Comparison of ENCODE assay signal across 8 cellular contexts in the genomic region with DNA sequence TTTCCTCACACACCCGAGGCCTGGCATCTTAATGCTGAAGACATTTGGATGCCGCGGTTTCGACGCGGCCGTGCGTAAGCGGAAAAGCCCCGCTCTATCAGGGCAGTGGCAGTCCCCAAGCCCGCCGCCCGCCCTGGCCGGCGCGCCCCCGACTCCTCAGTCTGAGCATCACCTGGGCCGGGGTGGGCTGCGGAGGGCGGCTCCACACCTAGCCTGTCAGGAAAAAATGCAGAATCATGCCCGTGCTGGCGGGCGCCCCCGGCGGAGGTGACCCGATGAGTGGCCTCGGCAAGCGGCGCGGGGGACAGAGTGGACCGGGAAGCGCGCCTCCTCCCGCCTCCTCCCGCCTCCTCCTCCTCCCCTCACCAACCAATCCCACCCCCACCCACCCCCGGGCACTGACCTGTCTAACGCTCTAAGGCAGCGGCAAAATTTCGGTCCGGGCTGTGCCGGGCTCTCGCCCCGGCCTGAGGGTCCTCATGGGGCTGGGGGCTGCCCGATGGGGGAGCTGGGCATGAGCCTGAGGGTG. TPM values are rescaled to one million over a fixed set of nuclear protein-coding genes. Genes with fewer than 3 reads are reported as not detected.
DNase-seq lines count a peak whose midpoint lies in the region; ATAC-seq and TF ChIP-seq lines count a peak whose summit lies in the region.

No MANE protein-coding gene starts in this region.

- H3K4me2 ChIP-seq in skeletal muscle satellite cell (ENCODE audit: low read length): peak overlapping the region; percentile 98

- DNase-seq in NCI-H1417 (lab: John Stamatoyannopoulos, UW) (peak; percentile 16 to 92 (median 91)), NCI-H1417 treated with DMSO at 0.1 percent for 48 hours (lab: John Stamatoyannopoulos, UW) (no peak), LNCaP clone FGC (ENCODE audit: low read depth) (no peak), right cardiac atrium (peak in 2 of 3 donors; percentile 59 to 60), HUDEP-2 (lab: John Stamatoyannopoulos, UW; ENCODE audit: unreplicated experiment in 76 of 76) (no peak), foreskin melanocyte (no peak)

- H3K9me3 ChIP-seq in right cardiac atrium (ENCODE audit: control insufficient read depth, low read length) (no peaks in the 10 kb centered on the region), skeletal muscle satellite cell (replicated peaks; ENCODE audit: low read length) (no peaks in the 10 kb centered on the region)

- peaks cover 28% of the 10 kb centered on the region for H3K27me3 Mint-ChIP-seq in activated naive CD8-positive, alpha-beta T cell

- peak; percentile 26 to 54 for ATAC-seq in right cardiac atrium

- H3K9ac ChIP-seq in skeletal muscle satellite cell (ENCODE audit: low read depth, low read length): peak overlapping the region; percentile 62

- intact Hi-C loops in right cardiac atrium (cut with DNase I): no loop called here

- H3K27me3 ChIP-seq in right cardiac atrium (ENCODE audit: control insufficient read depth, insufficient read depth) (no peaks in the 10 kb centered on the region), skeletal muscle satellite cell (ENCODE audit: control insufficient read depth, insufficient read depth, low read length) (peaks cover 34% of the 10 kb centered on the region)

- peaks cover 13% of the 10 kb centered on the region for H3K4me1 Mint-ChIP-seq in activated naive CD8-positive, alpha-beta T cell (ENCODE audit: low read depth)

- H3K27ac ChIP-seq in right cardiac atrium (ENCODE audit: low read length): no peak overlapping the region

- no peak for TF ChIP-seq CTCF in LNCaP clone FGC (IDR thresholded peaks at IDR 0.05; ENCODE audit: control insufficient read depth, extremely low read depth, insufficient read depth)

- no peak overlapping the region for H3K27ac Mint-ChIP-seq in activated naive CD8-positive, alpha-beta T cell

- H3K9me3 Mint-ChIP-seq in activated naive CD8-positive, alpha-beta T cell (ENCODE audit: low read depth): no peaks in the 10 kb centered on the region

- peak overlapping the region; percentile 81 for H3K4me3 Mint-ChIP-seq in activated naive CD8-positive, alpha-beta T cell

- no peaks in the 10 kb centered on the region for H3K36me3 Mint-ChIP-seq in activated naive CD8-positive, alpha-beta T cell

- peak overlapping the region; percentile 55 for H3K4me3 ChIP-seq in LNCaP clone FGC (ENCODE audit: low read depth, low read length)
- peak overlapping the region; percentile 50 for H3K4me3 ChIP-seq in right cardiac atrium (ENCODE audit: low read length)
- peak overlapping the region; percentile 73 for H3K4me3 ChIP-seq in skeletal muscle satellite cell (ENCODE audit: low read length)

- WGBS in right cardiac atrium: under 1% methylated on average over 44 of the region's 44 CpGs

- H3K4me1 ChIP-seq in right cardiac atrium (ENCODE audit: control insufficient read depth, insufficient read depth, low read length) (no peaks in the 10 kb centered on the region), skeletal muscle satellite cell (ENCODE audit: control insufficient read depth, insufficient read depth, low read length) (peaks cover 9% of the 10 kb centered on the region)

- no peaks in the 10 kb centered on the region for H3K36me3 ChIP-seq in skeletal muscle satellite cell (ENCODE audit: insufficient read depth, low read length)

RNA-seq across cellular contexts. Expression of a gene that starts 0.6 kb away (rescaled TPM):
- total RNA-seq in right cardiac atrium: 1 to 10 TPM; 1.2 to 2.5 (median 2.2) TPM
- polyA plus RNA-seq in right cardiac atrium: 3.3 TPM
- total RNA-seq in skeletal muscle satellite cell (2012; rRNA removed): 0.66 and 1.0 TPM in 2 replicates

RNA-seq across cellular contexts. Expression of a gene that starts 21.2 kb away (rescaled TPM):
- total RNA-seq in right cardiac atrium: 10 to 100 TPM; 14.0 to 22.6 (median 18.1) TPM
- 21.3 TPM for polyA plus RNA-seq in right cardiac atrium
- total RNA-seq in skeletal muscle satellite cell (2012; rRNA removed): 1.5 TPM in 2 replicates

RNA-seq across cellular contexts. Expression of a gene that starts 27.8 kb away (rescaled TPM):
- total RNA-seq in right cardiac atrium: 10 to 100 TPM; 29.3 to 44.6 (median 38.1) TPM
- polyA plus RNA-seq in right cardiac atrium: 28.9 TPM
- total RNA-seq in skeletal muscle satellite cell (2012; rRNA removed): 1.3 and 2.0 TPM in 2 replicates

RNA-seq across cellular contexts. Expression of a gene that starts 41.4 kb away (rescaled TPM):
- 10 to 100 TPM; 14.9 to 17.1 (median 15.6) TPM for total RNA-seq in right cardiac atrium
- 8.7 TPM for polyA plus RNA-seq in right cardiac atrium
- 6.6 and 9.1 TPM in 2 replicates for total RNA-seq in skeletal muscle satellite cell (2012; rRNA removed)

Comparison
In these comparisons a context has a peak if more than half of its experiments do, and no peak if none do; other contexts are left out.
1. DNase-seq: peak in NCI-H1417 (3 of 3) and right cardiac atrium (2 of 3); none in NCI-H1417 treated with DMSO at 0.1 percent for 48 hours (single experiment), LNCaP clone FGC (single experiment), HUDEP-2 (0 of 76) and foreskin melanocyte (single experiment).
2. Peak in every context shown above with its lines, with median percentiles within 50 percentile points of each other: H3K4me3 ChIP-seq.